9 cellular contexts compared by ENCODE assay signal in the genomic region with DNA sequence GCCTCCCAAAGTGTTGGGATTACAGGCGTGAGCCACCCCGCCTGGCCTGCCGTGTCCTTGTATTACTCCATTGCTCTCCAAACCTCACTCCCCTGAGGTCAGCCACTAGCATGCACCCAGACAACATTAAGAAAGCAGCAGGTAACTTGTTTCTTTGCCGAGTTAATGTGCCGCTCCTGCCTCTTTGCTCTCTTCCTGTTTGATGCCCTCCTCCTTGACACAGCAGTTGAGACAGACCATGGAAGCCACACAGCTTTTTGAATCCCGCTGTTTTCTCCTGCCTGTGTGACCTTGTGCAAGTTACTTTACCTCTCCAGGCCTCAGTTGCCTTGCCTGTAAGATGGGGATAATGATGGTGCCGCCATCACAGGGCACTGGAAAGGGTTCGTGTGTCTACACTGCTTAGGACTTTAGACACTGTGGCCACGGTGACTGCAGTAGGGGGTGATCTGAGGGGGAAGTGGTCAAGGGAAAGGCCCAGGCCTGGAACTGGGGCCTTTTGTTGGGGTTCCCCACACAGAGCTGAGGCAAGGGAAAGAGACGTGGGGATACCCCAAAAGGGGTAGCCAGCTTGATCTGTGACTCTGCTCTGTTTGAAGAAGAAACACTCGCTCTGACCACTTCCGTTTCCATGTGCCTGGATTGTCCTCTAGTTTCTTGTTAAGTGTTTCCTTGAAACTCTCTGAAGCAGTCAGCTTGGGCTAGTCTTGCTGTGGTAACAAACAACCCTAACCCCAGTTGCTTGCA.
DNase-seq lines count a peak whose midpoint lies in the region; ATAC-seq and TF ChIP-seq lines count a peak whose summit lies in the region.
"Had no signal": no experiment of that assay in that cellular context is flagged by ENCODE, and none has a peak within 500 bp of the region (broad histone marks: within the 10 kb centered on the region; RNA-seq: fewer than 3 reads in every experiment).

No MANE protein-coding gene starts in this region.

- H3K9me3 Mint-ChIP-seq in activated naive CD8-positive, alpha-beta T cell treated with anti-CD3 and anti-CD28 coated beads for 36 hours: peaks cover 9% of the 10 kb centered on the region

- no peak overlapping the region for H3K4me3 ChIP-seq in GM12864 (ENCODE audit: low read depth, low read length)

- peak; percentile 42 for ATAC-seq in GM19467 (IDR thresholded peaks at IDR 0.05; ENCODE audit: unreplicated experiment)
- peak; percentile 58 for ATAC-seq in HG03196 (IDR thresholded peaks at IDR 0.05; ENCODE audit: unreplicated experiment)

- H3K27ac Mint-ChIP-seq in activated naive CD8-positive, alpha-beta T cell treated with anti-CD3 and anti-CD28 coated beads for 36 hours: peak overlapping the region; percentile 90

- peak overlapping the region; percentile 27 for H3K4me3 Mint-ChIP-seq in activated naive CD8-positive, alpha-beta T cell treated with anti-CD3 and anti-CD28 coated beads for 36 hours

- no peaks in the 10 kb centered on the region for H3K27me3 Mint-ChIP-seq in activated naive CD8-positive, alpha-beta T cell treated with anti-CD3 and anti-CD28 coated beads for 36 hours

- peaks cover 90% of the 10 kb centered on the region for H3K4me1 Mint-ChIP-seq in activated naive CD8-positive, alpha-beta T cell treated with anti-CD3 and anti-CD28 coated beads for 36 hours

- no peak for TF ChIP-seq CTCF in GM12864 (IDR thresholded peaks at IDR 0.05; ENCODE audit: low read depth, low read length, missing control alignments)

- DNase-seq in GM12864 (ENCODE audit: low read depth) (peak; percentile 76), KG1 (lab: John Stamatoyannopoulos, UW) (no peak), AML-193 (lab: John Stamatoyannopoulos, UW) (no peak), CD1c-positive myeloid dendritic cell (ENCODE audit: extremely low spot score) (no peak), pons (ENCODE audit: low spot score) (no peak)
- peak; percentile 61 for DNase-seq in activated naive CD8-positive, alpha-beta T cell treated with anti-CD3 and anti-CD28 coated beads for 36 hours
- DNase-seq: DMS53 had no signal

- H3K36me3 Mint-ChIP-seq in activated naive CD8-positive, alpha-beta T cell treated with anti-CD3 and anti-CD28 coated beads for 36 hours: peaks cover 90% of the 10 kb centered on the region

Comparison
In these comparisons a context has a peak if more than half of its experiments do, and no peak if none do; other contexts are left out.
1. DNase-seq: peak in GM12864 (single experiment) and activated naive CD8-positive, alpha-beta T cell treated with anti-CD3 and anti-CD28 coated beads for 36 hours (single experiment); none in KG1 (single experiment), AML-193 (0 of 2), CD1c-positive myeloid dendritic cell (single experiment) and pons (single experiment).